ENCODE assay signal across 9 cellular contexts in the genomic region with DNA sequence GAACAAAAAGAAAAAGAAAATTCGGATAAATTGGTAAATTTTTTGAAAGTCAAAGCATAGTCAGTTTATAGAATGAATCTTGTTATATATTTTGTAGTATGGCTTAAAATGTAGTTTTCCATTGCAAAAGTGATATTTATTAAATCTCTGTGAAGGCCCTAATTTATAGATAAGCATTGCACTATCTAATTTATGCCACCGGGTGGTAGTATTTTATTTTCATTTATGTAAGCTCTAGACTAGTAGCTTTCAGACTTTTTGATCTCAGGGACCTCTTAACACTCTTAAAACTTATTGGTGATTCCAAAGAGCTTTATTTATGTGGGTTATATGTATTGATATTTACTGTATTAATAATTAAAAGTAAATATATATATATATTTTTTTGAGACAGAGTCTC.
A peak's percentile ranks its signal among the peaks of the same experiment; 100 is the strongest.
DNase-seq lines count a peak whose midpoint lies in the region; ATAC-seq, FAIRE-seq and TF ChIP-seq lines count a peak whose summit lies in the region.
"Had no signal": no experiment of that assay in that cellular context is flagged by ENCODE, and none has a peak within 500 bp of the region (broad histone marks: within the 10 kb centered on the region; RNA-seq: fewer than 3 reads in every experiment).

No MANE protein-coding gene starts in this region.

- no peak overlapping the region for H3K27ac ChIP-seq in astrocyte (ENCODE audit: low read depth, low read length)
- H3K27ac ChIP-seq: vagina had no signal

- H3K9me3 ChIP-seq in astrocyte (ENCODE audit: insufficient read depth, low read depth, low read length) (no peaks in the 10 kb centered on the region), MG63 (no peaks in the 10 kb centered on the region)
- H3K9me3 ChIP-seq: vagina had no signal

- H3K27ac Mint-ChIP-seq in astrocyte (ENCODE audit: unreplicated experiment), result no peak overlapping the region
- no peak overlapping the region for H3K27ac Mint-ChIP-seq in memory B cell
- H3K27ac Mint-ChIP-seq in activated T-helper 2 cell treated with anti-CD3 and anti-CD28 coated beads, Interferon-gamma antibody, Interleukin-2, Interleukin-4, amounts not matched to agents 10 μg/mL and 5 μg/mL and 100 μg/mL, durations not matched to agents 14 hours and 24 hours and 36 hours, result no peak overlapping the region

- no peak overlapping the region for H3K4me2 ChIP-seq in astrocyte (ENCODE audit: low read length)

- H3K27me3 ChIP-seq in astrocyte (ENCODE audit: insufficient read depth, low read length) (no peaks in the 10 kb centered on the region), MG63 (no peaks in the 10 kb centered on the region)
- H3K27me3 ChIP-seq: vagina had no signal

- intact Hi-C loops in activated T-helper 2 cell treated with anti-CD3 and anti-CD28 coated beads, Interferon-gamma antibody, Interleukin-2, Interleukin-4, amounts not matched to agents 10 μg/mL and 5 μg/mL and 100 μg/mL, durations not matched to agents 14 hours and 24 hours and 36 hours (cut with micrococcal nuclease), result no loop called here

- H3K9me3 Mint-ChIP-seq in astrocyte (ENCODE audit: unreplicated experiment), result no peaks in the 10 kb centered on the region
- no peaks in the 10 kb centered on the region for H3K9me3 Mint-ChIP-seq in memory B cell
- H3K9me3 Mint-ChIP-seq in activated T-helper 2 cell treated with anti-CD3 and anti-CD28 coated beads, Interferon-gamma antibody, Interleukin-2, Interleukin-4, amounts not matched to agents 10 μg/mL and 5 μg/mL and 100 μg/mL, durations not matched to agents 14 hours and 24 hours and 36 hours, result no peaks in the 10 kb centered on the region

- H3K4me3 Mint-ChIP-seq in astrocyte (ENCODE audit: unreplicated experiment) (no peak overlapping the region), memory B cell (no peak overlapping the region)
- H3K4me3 Mint-ChIP-seq in activated T-helper 2 cell treated with anti-CD3 and anti-CD28 coated beads, Interferon-gamma antibody, Interleukin-2, Interleukin-4, amounts not matched to agents 10 μg/mL and 5 μg/mL and 100 μg/mL, durations not matched to agents 14 hours and 24 hours and 36 hours (ENCODE audit: low read depth), result no peak overlapping the region

- peak; percentile 4 for DNase-seq in DMS114 treated with DMSO at 0.1 percent for 48 hours (lab: John Stamatoyannopoulos, UW; ENCODE audit: unreplicated experiment)
- DNase-seq in KBM-7, result peak; percentile 21
- no peak for DNase-seq in astrocyte (ENCODE audit: low read depth)
- DNase-seq in memory B cell (ENCODE audit: low spot score in 2 of 2), result no peak
- no peak for DNase-seq in activated T-helper 2 cell treated with anti-CD3 and anti-CD28 coated beads, Interferon-gamma antibody, Interleukin-2, Interleukin-4, amounts not matched to agents 10 μg/mL and 5 μg/mL and 100 μg/mL, durations not matched to agents 14 hours and 24 hours and 36 hours (ENCODE audit: low spot score)
- no peak for DNase-seq in MG63

- peaks cover 23% of the 10 kb centered on the region for H4K20me1 ChIP-seq in astrocyte (ENCODE audit: insufficient read depth, low read length)

- peak; percentile 35 for ATAC-seq in memory B cell (ENCODE audit: low read depth)
- ATAC-seq in GM18511 (IDR thresholded peaks at IDR 0.05; ENCODE audit: unreplicated experiment), result no peak
- ATAC-seq in HG03354 (IDR thresholded peaks at IDR 0.05; ENCODE audit: poor library complexity, severe bottlenecking, unreplicated experiment), result no peak

- H3K27me3 Mint-ChIP-seq in astrocyte (ENCODE audit: low read depth, unreplicated experiment) (no peaks in the 10 kb centered on the region), memory B cell (no peaks in the 10 kb centered on the region)
- no peaks in the 10 kb centered on the region for H3K27me3 Mint-ChIP-seq in activated T-helper 2 cell treated with anti-CD3 and anti-CD28 coated beads, Interferon-gamma antibody, Interleukin-2, Interleukin-4, amounts not matched to agents 10 μg/mL and 5 μg/mL and 100 μg/mL, durations not matched to agents 14 hours and 24 hours and 36 hours (ENCODE audit: low read depth)

- no peak overlapping the region for H3K9ac ChIP-seq in astrocyte (ENCODE audit: low read length)

- H3K4me1 ChIP-seq in astrocyte (ENCODE audit: insufficient read depth, low read length), result no peaks in the 10 kb centered on the region

- H3K36me3 ChIP-seq in astrocyte (ENCODE audit: insufficient read depth, low read length), result peaks cover 4% of the 10 kb centered on the region
- H3K36me3 ChIP-seq in MG63, result no peaks in the 10 kb centered on the region; the same call in none of the 2 replicates

- H2AFZ ChIP-seq in astrocyte (ENCODE audit: low read depth, low read length), result no peak overlapping the region

- H3K4me1 Mint-ChIP-seq in astrocyte (ENCODE audit: low read depth, unreplicated experiment) (peaks cover 17% of the 10 kb centered on the region), memory B cell (peaks cover 9% of the 10 kb centered on the region)
- peaks cover 13% of the 10 kb centered on the region for H3K4me1 Mint-ChIP-seq in activated T-helper 2 cell treated with anti-CD3 and anti-CD28 coated beads, Interferon-gamma antibody, Interleukin-2, Interleukin-4, amounts not matched to agents 10 μg/mL and 5 μg/mL and 100 μg/mL, durations not matched to agents 14 hours and 24 hours and 36 hours (ENCODE audit: low read depth)

- peaks cover 13% of the 10 kb centered on the region for H3K79me2 ChIP-seq in astrocyte (ENCODE audit: insufficient read depth, low read length)

- peak; percentile 36 for TF ChIP-seq CTCF in astrocyte (IDR thresholded peaks at IDR 0.05; ENCODE audit: insufficient read depth, low read depth, low read length)

- H3K4me3 ChIP-seq in astrocyte (ENCODE audit: insufficient read depth, low read depth, low read length), result no peak overlapping the region
- no peak overlapping the region for H3K4me3 ChIP-seq in MG63
- H3K4me3 ChIP-seq: vagina had no signal

- no peak for FAIRE-seq in astrocyte (lab: Jason Lieb, UNC)

- peaks cover 1% of the 10 kb centered on the region for H3K36me3 Mint-ChIP-seq in astrocyte (ENCODE audit: low read depth, unreplicated experiment)
- peaks cover 13% of the 10 kb centered on the region for H3K36me3 Mint-ChIP-seq in memory B cell
- H3K36me3 Mint-ChIP-seq in activated T-helper 2 cell treated with anti-CD3 and anti-CD28 coated beads, Interferon-gamma antibody, Interleukin-2, Interleukin-4, amounts not matched to agents 10 μg/mL and 5 μg/mL and 100 μg/mL, durations not matched to agents 14 hours and 24 hours and 36 hours (ENCODE audit: low read depth), result peaks cover 26% of the 10 kb centered on the region

- in situ Hi-C loops in KBM-7 (cut with MboI; ENCODE audit: low pct_unique_long_range_greater_than_20kb, low sequenced_read_pairs), result no loop called here

Comparison
In these comparisons a context has a peak if more than half of its experiments do, and no peak if none do; other contexts are left out.
1. DNase-seq: peak in DMS114 treated with DMSO at 0.1 percent for 48 hours (single experiment) and KBM-7 (single experiment); none in astrocyte (single experiment), memory B cell (0 of 2), activated T-helper 2 cell treated with anti-CD3 and anti-CD28 coated beads, Interferon-gamma antibody, Interleukin-2, Interleukin-4, amounts not matched to agents 10 μg/mL and 5 μg/mL and 100 μg/mL, durations not matched to agents 14 hours and 24 hours and 36 hours (single experiment) and MG63 (single experiment).